In genomic region chr4:67719953-67720617, GRCh38 we compare ENCODE assay signal across 19 cellular contexts. TPM values are rescaled to one million over a fixed set of nuclear protein-coding genes. Genes with fewer than 3 reads are reported as not detected.
DNase-seq lines count a peak whose midpoint lies in the region; ATAC-seq, FAIRE-seq and TF ChIP-seq lines count a peak whose summit lies in the region.
"Had no signal": no experiment of that assay in that cellular context is flagged by ENCODE, and none has a peak within 500 bp of the region (broad histone marks: within the 10 kb centered on the region; RNA-seq: fewer than 3 reads in every experiment).

No MANE protein-coding gene starts in this region.

- 0 out of 2 replicates have a peak overlapping the region, but pooled peaks have one; percentile 43 for H2BK12ac ChIP-seq in H1 (ENCODE audit: low read depth, low read length)

- no peak overlapping the region for H3K23ac ChIP-seq in H1 (ENCODE audit: insufficient read length)

- H2AK5ac ChIP-seq in H1 (ENCODE audit: low read depth, low read length), result no peak overlapping the region

- no peak overlapping the region for H3K4me3 ChIP-seq in RWPE2 (ENCODE audit: severe bottlenecking)
- H3K4me3 ChIP-seq in H1 (ENCODE audit: extremely low read depth in 1 of 4, insufficient read depth in 2 of 4, low read depth in 3 of 4, low read length in 4 of 4), result no peak overlapping the region
- H3K4me3 ChIP-seq in pancreas, result no peak overlapping the region
- H3K4me3 ChIP-seq in endodermal cell (ENCODE audit: low read length), result no peak overlapping the region
- H3K4me3 ChIP-seq: A549 had no signal

- no peak overlapping the region for H2BK20ac ChIP-seq in H1 (ENCODE audit: low read length)

- H4K20me1 ChIP-seq in H1 (replicated peaks in 1 of 2; ENCODE audit: control insufficient read depth in 1 of 2, insufficient read depth in 2 of 2, low read length in 2 of 2), result no peaks in the 10 kb centered on the region

- no peak overlapping the region for H3K14ac ChIP-seq in H1 (ENCODE audit: insufficient read length)

- H3K56ac ChIP-seq in H1 (replicated peaks; ENCODE audit: insufficient read length, low read depth, low read length), result no peak overlapping the region

- no peak for TF ChIP-seq CTCF in HFFc6 (IDR thresholded peaks at IDR 0.05)
- no peak for TF ChIP-seq CTCF in RWPE2 (IDR thresholded peaks at IDR 0.05; ENCODE audit: poor library complexity, severe bottlenecking)
- TF ChIP-seq CTCF in H1 (IDR thresholded peaks at IDR 0.05; ENCODE audit: control extremely low read depth in 1 of 3, insufficient read depth in 1 of 3, low read depth in 1 of 3, low read length in 3 of 3), result no peak
- no peak for TF ChIP-seq CTCF in pancreas (IDR thresholded peaks at IDR 0.05)
- no peak for TF ChIP-seq CTCF in endodermal cell (conservative IDR thresholded peaks at IDR 0.05)
- no peak for TF ChIP-seq CTCF in CD4-positive, alpha-beta T cell (IDR thresholded peaks at IDR 0.05)

- ATAC-seq in RWPE2 (ENCODE audit: low read depth) (no peak), pancreas (peak; percentile 38 to 74 (median 62)), GM19324 (IDR thresholded peaks at IDR 0.05; ENCODE audit: low FRiP score, unreplicated experiment) (no peak)
- no peak for ATAC-seq in CD4-positive, alpha-beta T cell (ENCODE audit: poor library complexity)
- ATAC-seq: A549; CD8-positive, alpha-beta T cell; HCT116 had no signal

- H3K9me3 ChIP-seq in RWPE2 (ENCODE audit: severe bottlenecking), result no peaks in the 10 kb centered on the region
- H3K9me3 ChIP-seq in H1 (ENCODE audit: insufficient read depth in 2 of 2, low read depth in 1 of 2, low read length in 1 of 2), result no peaks in the 10 kb centered on the region; a peak in 1 of 4 replicates
- H3K9me3 ChIP-seq in pancreas, result no peaks in the 10 kb centered on the region
- H3K9me3 ChIP-seq in endodermal cell (ENCODE audit: control insufficient read depth, low read length), result peaks cover 3% of the 10 kb centered on the region
- H3K9me3 ChIP-seq in CD4-positive, alpha-beta T cell (ENCODE audit: control insufficient read depth, low read length), result no peaks in the 10 kb centered on the region
- H3K9me3 ChIP-seq: A549, BE2C, Caco-2 had no signal

- no peak for TF ChIP-seq RAD21 in H1 (IDR thresholded peaks at IDR 0.05 in 1 of 2, conservative IDR thresholded peaks at IDR 0.05 in 1 of 2; ENCODE audit: low read depth in 2 of 2, low read length in 2 of 2)

- CTCF ChIA-PET in H1 (lab: Charles Lee; ENCODE audit: partially characterized antibody), result no interaction called here
- CTCF ChIA-PET in CD4-positive, alpha-beta T cell (lab: Charles Lee), result interaction anchor here (0.6 to 1.2 kb wide), 2 partner anchors 9 to 26 kb away, joined by 3 read pairs; no protein-coding TSS in a partner anchor

- H3K4me1 ChIP-seq in RWPE2 (ENCODE audit: insufficient read depth, poor library complexity, severe bottlenecking), result peaks cover 18% of the 10 kb centered on the region
- H3K4me1 ChIP-seq in H1 (replicated peaks in 1 of 4; ENCODE audit: control insufficient read depth in 3 of 4, insufficient read depth in 4 of 4, low read length in 3 of 4), result peaks cover 0 to 10% (median 3%) of the 10 kb centered on the region in 4 experiments; a peak in 3 of 7 replicates
- peaks cover 0 to 2% (median 0%) of the 10 kb centered on the region in 3 donors for H3K4me1 ChIP-seq in pancreas
- H3K4me1 ChIP-seq in endodermal cell (ENCODE audit: control insufficient read depth, insufficient read depth, low read length), result peaks cover 5% of the 10 kb centered on the region
- H3K4me1 ChIP-seq: BE2C had no signal

- H3K18ac ChIP-seq in H1 (ENCODE audit: extremely low read depth, low read length), result no peak overlapping the region

- H3K4me3 Mint-ChIP-seq in HFFc6 (no peak overlapping the region), endodermal cell (no peak overlapping the region)
- H3K4me3 Mint-ChIP-seq in CD4-positive, alpha-beta T cell, result no peak overlapping the region
- H3K4me3 Mint-ChIP-seq: CD8-positive, alpha-beta T cell had no signal

- FAIRE-seq in H1 (lab: Jason Lieb, UNC) (no peak), pancreas (lab: Jason Lieb, UNC) (no peak)
- FAIRE-seq: GM19239 had no signal

- no peaks in the 10 kb centered on the region for H3K23me2 ChIP-seq in H1 (ENCODE audit: low read depth, low read length)

- no peak overlapping the region for H2BK5ac ChIP-seq in H1 (ENCODE audit: low read depth, low read length)

- peaks cover 38% of the 10 kb centered on the region for H3K4me1 Mint-ChIP-seq in HFFc6 (ENCODE audit: low read depth)
- peaks cover 16% of the 10 kb centered on the region for H3K4me1 Mint-ChIP-seq in endodermal cell
- no peaks in the 10 kb centered on the region for H3K4me1 Mint-ChIP-seq in CD4-positive, alpha-beta T cell (ENCODE audit: low read depth)

- H3K27ac ChIP-seq in RWPE2 (ENCODE audit: poor library complexity, severe bottlenecking), result peak overlapping the region; percentile 83
- H3K27ac ChIP-seq in H1 (ENCODE audit: low read depth, low read length), result no peak overlapping the region
- no peak overlapping the region for H3K27ac ChIP-seq in pancreas
- H3K27ac ChIP-seq in endodermal cell (ENCODE audit: low read depth, low read length), result no peak overlapping the region
- H3K27ac ChIP-seq in CD4-positive, alpha-beta T cell (ENCODE audit: low read depth, low read length), result no peak overlapping the region
- H3K27ac ChIP-seq: A549, C4-2B had no signal

- no peak for TF ChIP-seq EP300 in H1 (IDR thresholded peaks at IDR 0.05; ENCODE audit: borderline replicate concordance in 1 of 2, low read depth in 2 of 2, low read length in 2 of 2)

- H2BK120ac ChIP-seq in H1 (replicated peaks; ENCODE audit: low read depth, low read length), result no peak overlapping the region

- no peaks in the 10 kb centered on the region; a peak in 1 of 4 replicates for H3K79me2 ChIP-seq in H1 (ENCODE audit: control insufficient read depth in 1 of 2, insufficient read depth in 2 of 2, low read length in 2 of 2)

- no peak overlapping the region for H2BK15ac ChIP-seq in H1 (ENCODE audit: low read length)

- no peaks in the 10 kb centered on the region for H3K27me3 Mint-ChIP-seq in HFFc6 (ENCODE audit: insufficient read depth)
- H3K27me3 Mint-ChIP-seq in endodermal cell (ENCODE audit: insufficient read depth), result no peaks in the 10 kb centered on the region
- H3K27me3 Mint-ChIP-seq in CD4-positive, alpha-beta T cell, result no peaks in the 10 kb centered on the region

- peak overlapping the region; percentile 83; the same call in 1 of the 2 replicates for H3K27ac Mint-ChIP-seq in HFFc6
- no peak overlapping the region for H3K27ac Mint-ChIP-seq in endodermal cell
- no peak overlapping the region for H3K27ac Mint-ChIP-seq in CD4-positive, alpha-beta T cell
- H3K27ac Mint-ChIP-seq: CD8-positive, alpha-beta T cell had no signal

- no peak for TF ChIP-seq POLR2A in H1 (IDR thresholded peaks at IDR 0.05; ENCODE audit: control extremely low read depth in 1 of 2, low read depth in 2 of 2, low read length in 2 of 2)

- H3K36me3 Mint-ChIP-seq in HFFc6 (ENCODE audit: low read depth) (peaks cover 36% of the 10 kb centered on the region), endodermal cell (ENCODE audit: low read depth) (peaks cover 44% of the 10 kb centered on the region)
- peaks cover 28% of the 10 kb centered on the region for H3K36me3 Mint-ChIP-seq in CD4-positive, alpha-beta T cell (ENCODE audit: low read depth)

- POLR2A ChIA-PET in H1 (lab: Charles Lee; ENCODE audit: partially characterized antibody), result interaction anchor here (1.0 to 1.7 kb wide), 2 partner anchors 9 to 177 kb away, joined by 3 to 8 read pairs; no protein-coding TSS in a partner anchor
- POLR2A ChIA-PET in CD4-positive, alpha-beta T cell (lab: Charles Lee), result no interaction called here

- no peaks in the 10 kb centered on the region; the same call in 1 of the 2 replicates for H3K79me1 ChIP-seq in H1 (ENCODE audit: low read depth, low read length)

- H3K4ac ChIP-seq in H1 (replicated peaks; ENCODE audit: insufficient read length, low read depth, low read length), result no peak overlapping the region

- no peak overlapping the region for H4K8ac ChIP-seq in H1 (ENCODE audit: extremely low read depth, insufficient read depth, low read length)

- 88% methylated on average over 3 of the region's 3 CpGs; no CpG with 5 or more reads in 1 of the 2 experiments for WGBS in H1 (ENCODE audit: extremely low coverage in 1 of 2, insufficient coverage in 1 of 2, insufficient read length in 1 of 2, insufficient replicate concordance in 2 of 2, low coverage in 1 of 2, low lambda C conversion rate in 2 of 2, missing lambda C conversion rate in 1 of 2), 2 experiments
- 36 to 48% methylated on average over 3 of the region's 3 CpGs for WGBS in pancreas, 2 donors
- WGBS in endodermal cell (ENCODE audit: insufficient coverage in 1 of 2, insufficient read length in 1 of 2), 2 experiments, result 96 to 100% methylated on average over 2 to 3 of the region's 3 CpGs

- H4K5ac ChIP-seq in H1 (ENCODE audit: insufficient read length, low read depth, low read length), result no peak overlapping the region

- H3K27me3 ChIP-seq in RWPE2 (ENCODE audit: insufficient read depth, poor library complexity, severe bottlenecking) (no peaks in the 10 kb centered on the region), H1 (replicated peaks in 1 of 4; ENCODE audit: control insufficient read depth in 3 of 4, extremely low read depth in 1 of 4, insufficient read depth in 3 of 4, low read length in 3 of 4) (no peaks in the 10 kb centered on the region), pancreas (no peaks in the 10 kb centered on the region), endodermal cell (ENCODE audit: control insufficient read depth, insufficient read depth, low read length, poor library complexity, severe bottlenecking) (no peaks in the 10 kb centered on the region)
- H3K27me3 ChIP-seq in CD4-positive, alpha-beta T cell (ENCODE audit: control insufficient read depth, insufficient read depth, low read length), result no peaks in the 10 kb centered on the region
- H3K27me3 ChIP-seq: BE2C had no signal

- H3K36me3 ChIP-seq in RWPE2 (ENCODE audit: low read depth) (no peaks in the 10 kb centered on the region; the same call in 1 of the 2 replicates), H1 (ENCODE audit: control insufficient read depth in 2 of 4, insufficient read depth in 4 of 4, low read length in 3 of 4) (no peaks in the 10 kb centered on the region; a peak in 1 of 8 replicates), pancreas (peaks cover 0 to 5% (median 0%) of the 10 kb centered on the region in 3 donors), endodermal cell (ENCODE audit: control insufficient read depth, insufficient read depth, low read length) (peaks cover 5% of the 10 kb centered on the region)

- H4K91ac ChIP-seq in H1 (replicated peaks; ENCODE audit: insufficient read length, low read length), result no peak overlapping the region

- no peak overlapping the region for H2AFZ ChIP-seq in H1 (ENCODE audit: low read length)

- H3K9me3 Mint-ChIP-seq in HFFc6 (no peaks in the 10 kb centered on the region), endodermal cell (no peaks in the 10 kb centered on the region)
- H3K9me3 Mint-ChIP-seq in CD4-positive, alpha-beta T cell, result no peaks in the 10 kb centered on the region
- H3K9me3 Mint-ChIP-seq: CD8-positive, alpha-beta T cell had no signal

- H3K4me2 ChIP-seq in H1 (ENCODE audit: insufficient read depth in 1 of 2, low read depth in 2 of 2, low read length in 2 of 2), result no peak overlapping the region
- H3K4me2 ChIP-seq: A549 had no signal

- H3K9ac ChIP-seq in H1 (replicated peaks in 1 of 4; ENCODE audit: extremely low read depth in 1 of 4, low read depth in 3 of 4, low read length in 3 of 4) (no peak overlapping the region), endodermal cell (ENCODE audit: extremely low read depth, low read length, poor library complexity, severe bottlenecking) (no peak overlapping the region)

- DNase-seq in HFFc6 (no peak), RWPE2 (ENCODE audit: low spot score) (no peak), H1 (ENCODE audit: low read depth in 1 of 2, low spot score in 2 of 2) (no peak), pancreas (no peak), endodermal cell (no peak), DMS 273 (lab: John Stamatoyannopoulos, UW; ENCODE audit: unreplicated experiment) (no peak)
- no peak for DNase-seq in CD4-positive, alpha-beta T cell
- DNase-seq: BE2C; Caco-2; CD8-positive, alpha-beta T cell; DMS53; GF-D8 had no signal

- intact Hi-C loops in pancreas (cut with DNase I), result no loop called here
- intact Hi-C loops in CD4-positive, alpha-beta T cell (cut with DNase I, micrococcal nuclease), result no loop called here

RNA-seq across cellular contexts. Expression of gene UBA6, which starts 19.1 kb away (rescaled TPM):
- total RNA-seq in HFFc6 (2021; fragmentation: NEBNext Ultra II Directional; extraction: Animal tissue kit (Norgen Biotek cat#: 25700)), result 100 to 1,000 TPM in 2 of 6 experiments, 10 to 100 TPM in 4; 84.7 to 137 (median 94.7) TPM
- 74.3 and 78.0 TPM in 2 replicates for total RNA-seq in H1 (2021; fragmentation: NEBNext Ultra II Directional; extraction: Animal tissue kit (Norgen Biotek cat#: 25700))
- polyA plus RNA-seq in H1 (2011; rRNA removed) (14.7 and 17.4 TPM in 2 replicates), pancreas (1 to 10 TPM; 4.1 to 5.3 TPM)
- 33.5 TPM for polyA plus RNA-seq in H1 (2011; cell fraction: cytosol; rRNA removed)
- 9.6 TPM for polyA plus RNA-seq in H1 (2011; cell fraction: nucleus; rRNA removed)
- polyA plus RNA-seq in H1 (2012, experiment 1 of 2), result 26.0 to 46.1 TPM (median 36.2 TPM) in 4 replicates
- 0.60 TPM for polyA plus RNA-seq in H1 (2012, experiment 2 of 2)
- 31.8 TPM for polyA plus RNA-seq in H1 (2013, experiment 1 of 2)
- 31.1 TPM for polyA plus RNA-seq in H1 (2013, experiment 2 of 2)
- 101 and 126 TPM in 2 replicates for polyA minus RNA-seq in H1 (2011; rRNA and poly(A)+ RNA removed)
- polyA minus RNA-seq in H1 (2011; cell fraction: cytosol; rRNA and poly(A)+ RNA removed), result 69.3 TPM
- 48.6 TPM for polyA minus RNA-seq in H1 (2011; cell fraction: nucleus; rRNA and poly(A)+ RNA removed)
- total RNA-seq in pancreas (10 to 100 TPM; 11.0 to 26.5 (median 16.3) TPM), endodermal cell (100 to 1,000 TPM in 1 of 2 donors, 10 to 100 TPM in 1; 83.1 to 117 TPM)
- polyA plus RNA-seq in endodermal cell (2013, experiment 1 of 2), result 63.2 TPM
- 61.2 TPM for polyA plus RNA-seq in endodermal cell (2013, experiment 2 of 2)
- 10 to 100 TPM; 33.4 to 45.5 TPM for total RNA-seq in CD4-positive, alpha-beta T cell

RNA-seq across cellular contexts. Expression of gene GNRHR, which starts 34.1 kb away (rescaled TPM):
- total RNA-seq in HFFc6 (2021; fragmentation: NEBNext Ultra II Directional; extraction: Animal tissue kit (Norgen Biotek cat#: 25700)), result not detected
- not detected in 2 replicates for total RNA-seq in H1 (2021; fragmentation: NEBNext Ultra II Directional; extraction: Animal tissue kit (Norgen Biotek cat#: 25700))
- polyA plus RNA-seq in H1 (2011; rRNA removed) (not detected in 2 replicates), pancreas (not detected)
- not detected for polyA plus RNA-seq in H1 (2011; cell fraction: cytosol; rRNA removed)
- polyA plus RNA-seq in H1 (2011; cell fraction: nucleus; rRNA removed), result not detected
- 0.08 to 0.15 TPM in 2 of 4 replicates, not detected in the others for polyA plus RNA-seq in H1 (2012, experiment 1 of 2)
- not detected for polyA plus RNA-seq in H1 (2012, experiment 2 of 2)
- not detected for polyA plus RNA-seq in H1 (2013, experiment 1 of 2)
- polyA plus RNA-seq in H1 (2013, experiment 2 of 2), result not detected
- not detected in 2 replicates for polyA minus RNA-seq in H1 (2011; rRNA and poly(A)+ RNA removed)
- not detected for polyA minus RNA-seq in H1 (2011; cell fraction: cytosol; rRNA and poly(A)+ RNA removed)
- polyA minus RNA-seq in H1 (2011; cell fraction: nucleus; rRNA and poly(A)+ RNA removed), result not detected
- total RNA-seq in pancreas (not detected), endodermal cell (not detected)
- polyA plus RNA-seq in endodermal cell (2013, experiment 1 of 2), result not detected
- polyA plus RNA-seq in endodermal cell (2013, experiment 2 of 2), result not detected
- total RNA-seq in CD4-positive, alpha-beta T cell, result not detected
- total RNA-seq: Caco-2; CD8-positive, alpha-beta T cell; H4 had no signal
- polyA plus RNA-seq: A549, AG04450 had no signal

Comparison
In these comparisons a context has a peak if more than half of its experiments do, and no peak if none do; other contexts are left out.
1. ATAC-seq: peak in pancreas (4 of 4); none in RWPE2 (single experiment), GM19324 (single experiment) and CD4-positive, alpha-beta T cell (single experiment).